Comparison of ENCODE assay signal across 19 cellular contexts in the genomic region with DNA sequence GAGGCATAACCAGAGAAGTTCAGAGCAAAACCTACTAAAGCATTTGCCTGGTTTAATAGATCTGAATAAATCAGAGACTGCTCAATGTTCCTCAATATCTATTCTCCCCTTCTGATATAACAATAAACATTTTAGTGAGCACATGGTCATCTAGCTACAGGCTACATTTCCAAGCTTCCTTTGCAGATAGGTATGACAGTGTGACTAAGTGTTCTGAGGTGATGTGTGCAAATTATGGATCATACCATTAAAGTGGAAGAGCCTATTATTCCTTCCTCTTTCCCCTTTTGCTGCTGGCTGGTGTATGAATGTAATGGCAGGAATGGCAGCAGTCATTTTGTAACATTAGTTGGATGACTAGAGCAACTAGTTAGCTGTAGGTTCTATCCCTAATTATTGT.
DNase-seq lines count a peak whose midpoint lies in the region; ATAC-seq and TF ChIP-seq lines count a peak whose summit lies in the region.
"Had no signal": no experiment of that assay in that cellular context is flagged by ENCODE, and none has a peak within 500 bp of the region (broad histone marks: within the 10 kb centered on the region; RNA-seq: fewer than 3 reads in every experiment).

No MANE protein-coding gene starts in this region.

- H3K27ac Mint-ChIP-seq in dendritic cell treated with granulocyte-macrophage colony-stimulating factor and Interleukin-4, amounts not matched to agents 40 ng/mL and 50 ng/mL, for 4 days: peak overlapping the region; percentile 96
- H3K27ac Mint-ChIP-seq in osteocyte (ENCODE audit: unreplicated experiment): no peak overlapping the region
- H3K27ac Mint-ChIP-seq: B cell; CD4-positive, CD25-positive, alpha-beta regulatory T cell; CD8-positive, alpha-beta memory T cell; HFFc6 had no signal

- H3K4me2 ChIP-seq in BLaER1 treated with 17β-estradiol and CSF1 and Interleukin-3, amounts not matched to agents 10 nM and 100 nM: peak overlapping the region in 5 of 11 experiments; percentile 61 to 81 (median 72); a peak in 6 of 22 replicates
- H3K4me2 ChIP-seq in PC-3 (ENCODE audit: low read length): no peak overlapping the region

- intact Hi-C loops in PC-3 (cut with micrococcal nuclease): no loop called here
- intact Hi-C loops in dendritic cell treated with granulocyte-macrophage colony-stimulating factor and Interleukin-4, amounts not matched to agents 40 ng/mL and 50 ng/mL, for 4 days (cut with micrococcal nuclease): loop anchor here (10.0 kb wide), 1 partner anchor 367 kb away; a partner anchor contains a TSS
- intact Hi-C loops in Right ventricle myocardium superior (cut with DNase I): no loop called here

- H3K4me1 ChIP-seq in BLaER1 treated with 17β-estradiol and CSF1 and Interleukin-3, amounts not matched to agents 10 nM and 100 nM: peaks cover 0 to 68% (median 45%) of the 10 kb centered on the region in 10 experiments; a peak in 16 of 20 replicates
- peaks cover 21% of the 10 kb centered on the region for H3K4me1 ChIP-seq in PC-3 (ENCODE audit: insufficient read depth, low read length)

- no peak overlapping the region; the same call in 1 of the 2 replicates for H2AFZ ChIP-seq in PC-3 (ENCODE audit: low read length)

- ATAC-seq in PC-3 (no peak), GM18519 (IDR thresholded peaks at IDR 0.05; ENCODE audit: low FRiP score, unreplicated experiment) (no peak), Right ventricle myocardium superior (ENCODE audit: poor library complexity) (no peak)
- ATAC-seq: HCT116 had no signal

- H3F3A ChIP-seq in PC-3 (ENCODE audit: low read length, unreplicated experiment): no peaks in the 10 kb centered on the region

- H3K36me3 ChIP-seq in BLaER1 treated with 17β-estradiol and CSF1 and Interleukin-3, amounts not matched to agents 10 nM and 100 nM: no peaks in the 10 kb centered on the region
- no peaks in the 10 kb centered on the region for H3K36me3 ChIP-seq in PC-3 (ENCODE audit: low read depth, low read length)

- CTCF ChIA-PET in PC-3 (lab: Charles Lee): no interaction called here

- no peak overlapping the region for H3K4me3 ChIP-seq in BLaER1 treated with 17β-estradiol and CSF1 and Interleukin-3, amounts not matched to agents 10 nM and 100 nM
- no peak overlapping the region for H3K4me3 ChIP-seq in PC-3 (ENCODE audit: low read length)

- BruUV-seq in PC-3 (replicated peaks; lab: Mats Ljungman, UMichigan): no TSS peak

- H3K27me3 ChIP-seq in BLaER1 treated with 17β-estradiol and CSF1 and Interleukin-3, amounts not matched to agents 10 nM and 100 nM: no peaks in the 10 kb centered on the region
- H3K27me3 ChIP-seq in PC-3 (ENCODE audit: low read length): no peaks in the 10 kb centered on the region

- no peaks in the 10 kb centered on the region for H4K20me1 ChIP-seq in BLaER1 treated with 17β-estradiol and CSF1 and Interleukin-3, amounts not matched to agents 10 nM and 100 nM
- H4K20me1 ChIP-seq in PC-3 (ENCODE audit: low read length): no peaks in the 10 kb centered on the region

- POLR2A ChIA-PET in PC-3 (lab: Charles Lee; ENCODE audit: unreplicated experiment): no interaction called here

- H3K4me1 Mint-ChIP-seq in dendritic cell treated with granulocyte-macrophage colony-stimulating factor and Interleukin-4, amounts not matched to agents 40 ng/mL and 50 ng/mL, for 4 days (ENCODE audit: low read depth): peaks cover 37% of the 10 kb centered on the region
- peaks cover 1% of the 10 kb centered on the region for H3K4me1 Mint-ChIP-seq in osteocyte (ENCODE audit: unreplicated experiment)
- H3K4me1 Mint-ChIP-seq: B cell; CD8-positive, alpha-beta memory T cell had no signal

- peak; percentile 38 for DNase-seq in HT1080 (ENCODE audit: low read depth)
- peak; percentile 44 for DNase-seq in PC-3
- no peak for DNase-seq in substantia nigra (lab: John Stamatoyannopoulos, UW)
- DNase-seq in Right ventricle myocardium superior: no peak
- DNase-seq in osteocyte (ENCODE audit: extremely low spot score, unreplicated experiment): no peak
- DNase-seq: C1 segment of cervical spinal cord; CD4-positive, CD25-positive, alpha-beta regulatory T cell; CD8-positive, alpha-beta memory T cell; COR-L47; DMS 273 treated with DMSO at 0.1 percent for 48 hours; GDM1; GOT3; H7; HFFc6 had no signal

- no peak overlapping the region for H3K9ac ChIP-seq in BLaER1 treated with 17β-estradiol and CSF1 and Interleukin-3, amounts not matched to agents 10 nM and 100 nM
- no peak overlapping the region for H3K9ac ChIP-seq in PC-3 (ENCODE audit: low read length)

- H3K9me3 Mint-ChIP-seq in dendritic cell treated with granulocyte-macrophage colony-stimulating factor and Interleukin-4, amounts not matched to agents 40 ng/mL and 50 ng/mL, for 4 days: peaks cover 8% of the 10 kb centered on the region
- H3K9me3 Mint-ChIP-seq in osteocyte (ENCODE audit: unreplicated experiment): no peaks in the 10 kb centered on the region
- H3K9me3 Mint-ChIP-seq: CD8-positive, alpha-beta memory T cell; HFFc6 had no signal

- no peaks in the 10 kb centered on the region for H3K27me3 Mint-ChIP-seq in dendritic cell treated with granulocyte-macrophage colony-stimulating factor and Interleukin-4, amounts not matched to agents 40 ng/mL and 50 ng/mL, for 4 days
- H3K27me3 Mint-ChIP-seq in osteocyte (ENCODE audit: unreplicated experiment): peaks cover 12% of the 10 kb centered on the region

- no peak overlapping the region for H3K4me3 Mint-ChIP-seq in dendritic cell treated with granulocyte-macrophage colony-stimulating factor and Interleukin-4, amounts not matched to agents 40 ng/mL and 50 ng/mL, for 4 days
- H3K4me3 Mint-ChIP-seq in osteocyte (ENCODE audit: unreplicated experiment): no peak overlapping the region
- H3K4me3 Mint-ChIP-seq: B cell; CD4-positive, CD25-positive, alpha-beta regulatory T cell; CD8-positive, alpha-beta memory T cell; HFFc6 had no signal

- H3K79me2 ChIP-seq in PC-3 (ENCODE audit: low read length): no peaks in the 10 kb centered on the region

- H3K36me3 Mint-ChIP-seq in dendritic cell treated with granulocyte-macrophage colony-stimulating factor and Interleukin-4, amounts not matched to agents 40 ng/mL and 50 ng/mL, for 4 days (ENCODE audit: low read depth): no peaks in the 10 kb centered on the region
- H3K36me3 Mint-ChIP-seq in osteocyte (ENCODE audit: unreplicated experiment): no peaks in the 10 kb centered on the region
- H3K36me3 Mint-ChIP-seq: CD4-positive, CD25-positive, alpha-beta regulatory T cell; CD8-positive, alpha-beta memory T cell had no signal

- peaks cover 0 to 26% (median 0%) of the 10 kb centered on the region in 11 experiments; a peak in 8 of 22 replicates for H3K9me3 ChIP-seq in BLaER1 treated with 17β-estradiol and CSF1 and Interleukin-3, amounts not matched to agents 10 nM and 100 nM (replicated peaks in 1 of 11)
- H3K9me3 ChIP-seq in PC-3 (ENCODE audit: low read length): no peaks in the 10 kb centered on the region

- peak overlapping the region in 6 of 11 experiments; percentile 17 to 93 (median 90); a peak in 8 of 22 replicates for H3K27ac ChIP-seq in BLaER1 treated with 17β-estradiol and CSF1 and Interleukin-3, amounts not matched to agents 10 nM and 100 nM
- H3K27ac ChIP-seq in PC-3 (ENCODE audit: low read length) (no peak overlapping the region), substantia nigra (ENCODE audit: low read depth, low read length, poor library complexity, severe bottlenecking) (no peak overlapping the region)

- TF ChIP-seq CTCF in PC-3 (conservative IDR thresholded peaks at IDR 0.05; ENCODE audit: low read depth, low read length) (no peak), osteocyte (IDR thresholded peaks at IDR 0.05) (no peak)

- no peaks in the 10 kb centered on the region for H3K9me2 ChIP-seq in PC-3 (replicated peaks; ENCODE audit: low read length)

Comparison
In these comparisons a context has a peak if more than half of its experiments do, and no peak if none do; other contexts are left out.
1. H3K27ac ChIP-seq: peak in BLaER1 treated with 17β-estradiol and CSF1 and Interleukin-3, amounts not matched to agents 10 nM and 100 nM (6 of 11); none in PC-3 (single experiment) and substantia nigra (single experiment).
2. DNase-seq: peak in HT1080 (single experiment) and PC-3 (single experiment); none in substantia nigra (0 of 49), Right ventricle myocardium superior (single experiment) and osteocyte (single experiment).